Comparison of ENCODE assay signal across 7 cellular contexts in genomic region chr2:146226077-146226476, GRCh38.
"Had no signal": no experiment of that assay in that cellular context is flagged by ENCODE, and none has a peak within 500 bp of the region (broad histone marks: within the 10 kb centered on the region; RNA-seq: fewer than 3 reads in every experiment).

No MANE protein-coding gene starts in this region.

- H3K36me3 Mint-ChIP-seq: IgD-negative memory B cell had no signal

- H3K27ac Mint-ChIP-seq: IgD-negative memory B cell had no signal

- H3K9me3 Mint-ChIP-seq: IgD-negative memory B cell had no signal

- H3K4me3 Mint-ChIP-seq: IgD-negative memory B cell had no signal

- H3K4me3 ChIP-seq: K562 had no signal

- DNase-seq: IMR-90, KBM-7, KG1 had no signal

- ATAC-seq: HepG2, K562 had no signal

- H3K27ac ChIP-seq: HL-60 had no signal

- H3K27me3 Mint-ChIP-seq: IgD-negative memory B cell had no signal
